In the genomic region with DNA sequence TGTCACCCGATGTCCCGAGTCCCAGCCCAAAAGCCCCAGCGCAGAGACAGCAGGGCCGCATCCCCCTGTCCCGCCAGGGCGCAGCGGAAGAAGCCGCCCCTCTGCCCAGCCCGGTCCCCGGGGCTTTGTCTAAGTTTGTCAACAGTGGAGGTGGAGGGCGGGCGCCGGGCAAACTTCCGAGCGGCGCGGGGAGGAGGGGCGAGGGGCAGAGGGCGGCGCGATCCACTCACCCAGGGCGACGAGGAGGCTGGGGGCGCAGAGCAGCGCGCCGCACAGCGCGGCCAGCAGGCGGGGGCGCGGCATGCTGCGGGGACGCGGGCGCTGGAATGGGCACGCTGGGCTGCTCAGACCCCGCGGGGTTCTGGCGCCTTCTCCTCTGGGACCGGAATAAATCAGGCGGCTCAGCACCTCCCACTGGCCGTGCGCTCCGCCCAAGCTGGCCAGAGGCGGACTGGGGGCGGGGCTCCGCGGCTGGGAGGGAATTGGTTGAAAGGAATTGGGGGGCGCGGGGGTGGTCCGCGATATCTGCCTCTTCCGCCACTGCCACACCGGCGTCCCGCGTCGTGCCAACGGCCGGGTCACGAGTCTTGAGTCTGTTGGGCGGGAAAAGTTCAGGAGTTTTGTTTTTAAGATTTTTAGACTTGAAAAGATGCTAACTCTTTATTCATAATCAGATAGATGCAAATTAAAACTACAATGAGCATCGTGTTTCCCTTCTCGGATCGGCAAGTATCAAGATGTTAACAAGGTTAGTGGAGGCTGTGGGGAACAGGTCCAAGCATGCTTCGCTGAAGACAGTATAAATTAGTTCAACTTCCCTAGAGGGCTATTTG, we compare ENCODE assay signal across 8 cellular contexts. TPM values are rescaled to one million over a fixed set of nuclear protein-coding genes. Genes with fewer than 3 reads are reported as not detected.
DNase-seq lines count a peak whose midpoint lies in the region; ATAC-seq, FAIRE-seq and TF ChIP-seq lines count a peak whose summit lies in the region.

Gene MFGE8, minus strand, starts transcription at position 363 of the 833 bp plus-strand sequence. Its CDS starts 60 bp downstream, at position 303.

- peak within 1 kb of the TSS; percentile 53 to 95 (median 84) for H3K27ac Mint-ChIP-seq in CD8-positive, alpha-beta memory T cell

- peak within 1 kb of the TSS; percentile 100 for H3K9ac ChIP-seq in adipocyte (ENCODE audit: low read length)

- H3K9me3 Mint-ChIP-seq in CD8-positive, alpha-beta memory T cell: peaks cover 0 to 2% (median 0%) of the 10 kb centered on the region in 5 donors

- H3K36me3 ChIP-seq in CD8-positive, alpha-beta memory T cell (ENCODE audit: insufficient read depth, low read length): no peaks in the 10 kb centered on the region
- H3K36me3 ChIP-seq in adipocyte (ENCODE audit: control insufficient read depth, insufficient read depth, low read length, severe bottlenecking): peaks cover 17% of the 10 kb centered on the region
- peaks cover 0 to 23% (median 19%) of the 10 kb centered on the region in 9 donors for H3K36me3 ChIP-seq in heart left ventricle
- peaks cover 0 to 21% (median 9%) of the 10 kb centered on the region in 4 donors for H3K36me3 ChIP-seq in upper lobe of left lung

- WGBS in heart left ventricle, 4 donors: 1 to 2% (median 1%) methylated on average over 29 to 67 of the region's 67 CpGs
- WGBS in upper lobe of left lung, 2 donors: 1% methylated on average over 9 to 49 of the region's 67 CpGs

- H3K4me1 ChIP-seq in CD8-positive, alpha-beta memory T cell (ENCODE audit: insufficient read depth, low read length): peaks cover 11% of the 10 kb centered on the region
- H3K4me1 ChIP-seq in adipocyte (ENCODE audit: control insufficient read depth, insufficient read depth, low read length) (peaks cover 57% of the 10 kb centered on the region), heart left ventricle (peaks cover under 1 to 60% (median 37%) of the 10 kb centered on the region in 12 donors), upper lobe of left lung (peaks cover 11 to 41% (median 21%) of the 10 kb centered on the region in 4 donors)

- ATAC-seq in GM21360 (IDR thresholded peaks at IDR 0.05; ENCODE audit: unreplicated experiment): peak; percentile 78
- peak; percentile 40 to 88 (median 79) for ATAC-seq in heart left ventricle
- peak; percentile 63 to 88 for ATAC-seq in upper lobe of left lung (ENCODE audit: low FRiP score in 2 of 2)

- TF ChIP-seq CTCF in heart left ventricle (IDR thresholded peaks at IDR 0.05) (peak in 6 of 12 donors; percentile 10 to 41 (median 20)), upper lobe of left lung (IDR thresholded peaks at IDR 0.05) (peak in 2 of 6 experiments; percentile 17 to 23)

- intact Hi-C loops in heart left ventricle (cut with DNase I): loop anchor here in 1 of 10 donors (5.0 to 10.0 kb wide), 2 partner anchors 69 to 422 kb away; partner anchors contain the start of gene POLG
- intact Hi-C loops in posterior cingulate gyrus (cut with DNase I): no loop called here

- peaks cover 3 to 16% of the 10 kb centered on the region in 2 donors for H3K27me3 Mint-ChIP-seq in CD8-positive, alpha-beta memory T cell

- H3K27ac ChIP-seq in CD8-positive, alpha-beta memory T cell (ENCODE audit: low read depth, low read length): peak within 1 kb of the TSS; percentile 36
- H3K27ac ChIP-seq in heart left ventricle (peak within 1 kb of the TSS; percentile 84 to 98 (median 92)), upper lobe of left lung (peak within 1 kb of the TSS; percentile 66 to 89 (median 83))

- peak within 1 kb of the TSS; percentile 87 to 99 (median 96) for H3K4me3 Mint-ChIP-seq in CD8-positive, alpha-beta memory T cell

- no peak for TF ChIP-seq EP300 in upper lobe of left lung (IDR thresholded peaks at IDR 0.05)

- H3K9me3 ChIP-seq in CD8-positive, alpha-beta memory T cell (ENCODE audit: low read length): no peaks in the 10 kb centered on the region
- H3K9me3 ChIP-seq in adipocyte (ENCODE audit: control insufficient read depth, low read length): no peaks in the 10 kb centered on the region
- H3K9me3 ChIP-seq in heart left ventricle: no peaks in the 10 kb centered on the region
- H3K9me3 ChIP-seq in upper lobe of left lung: no peaks in the 10 kb centered on the region

- peak within 1 kb of the TSS; percentile 52 for H3K4me3 ChIP-seq in CD8-positive, alpha-beta memory T cell (ENCODE audit: low read length)
- H3K4me3 ChIP-seq in adipocyte (ENCODE audit: low read length) (peak within 1 kb of the TSS; percentile 97), heart left ventricle (peak within 1 kb of the TSS; percentile 61 to 94 (median 83)), upper lobe of left lung (peak within 1 kb of the TSS; percentile 69 to 90 (median 82))

- CTCF ChIA-PET in CD8-positive, alpha-beta memory T cell (lab: Charles Lee): interaction anchor here (5.1 kb wide), 1 partner anchor 9 kb away, joined by 27 read pairs; no protein-coding TSS in a partner anchor

- H3K36me3 Mint-ChIP-seq in CD8-positive, alpha-beta memory T cell: peaks cover 0 to 16% (median 2%) of the 10 kb centered on the region in 3 donors

- POLR2A ChIA-PET in CD8-positive, alpha-beta memory T cell (lab: Charles Lee): no interaction called here

- DNase-seq in CD8-positive, alpha-beta memory T cell: peak; percentile 50 to 80 (median 64)
- DNase-seq in HTR-8/SVneo (ENCODE audit: insufficient read length, low spot score) (peak; percentile 78), T-helper 1 cell (peak; percentile 42 to 68 (median 61)), adipocyte (ENCODE audit: low read depth) (peak; percentile 92), heart left ventricle (peak; percentile 84 to 90 (median 87)), posterior cingulate gyrus (peak; percentile 59 to 94 (median 64)), upper lobe of left lung (peak; percentile 70 to 95)

- H3K27me3 ChIP-seq in CD8-positive, alpha-beta memory T cell (ENCODE audit: insufficient read depth, low read length, poor library complexity, severe bottlenecking): no peaks in the 10 kb centered on the region
- H3K27me3 ChIP-seq in adipocyte (replicated peaks; ENCODE audit: control insufficient read depth, insufficient read depth, low read length): no peaks in the 10 kb centered on the region
- H3K27me3 ChIP-seq in heart left ventricle: no peaks in the 10 kb centered on the region
- H3K27me3 ChIP-seq in upper lobe of left lung: no peaks in the 10 kb centered on the region

- FAIRE-seq in HTR-8/SVneo (lab: Jason Lieb, UNC): peak; percentile 64

- peaks cover 23 to 41% (median 27%) of the 10 kb centered on the region in 3 donors for H3K4me1 Mint-ChIP-seq in CD8-positive, alpha-beta memory T cell

- peak; percentile 45 to 99 for TF ChIP-seq POLR2A in heart left ventricle (IDR thresholded peaks at IDR 0.05)
- peak in 2 of 4 donors; percentile 64 to 83 for TF ChIP-seq POLR2A in upper lobe of left lung (IDR thresholded peaks at IDR 0.05)

RNA-seq across cellular contexts. Expression of gene MFGE8, which starts in this region (rescaled TPM):
- 10 to 100 TPM; 23.0 to 27.1 TPM for total RNA-seq in CD8-positive, alpha-beta memory T cell
- 9.6 TPM for polyA plus RNA-seq in CD8-positive, alpha-beta memory T cell
- total RNA-seq in heart left ventricle: 100 to 1,000 TPM; 352 to 732 (median 556) TPM
- 100 to 1,000 TPM; 386 to 639 TPM for polyA plus RNA-seq in heart left ventricle
- 100 to 1,000 TPM in 5 of 6 donors, 10 to 100 TPM in 1; 87.8 to 423 (median 144) TPM for total RNA-seq in upper lobe of left lung

Comparison
In these comparisons a context has a peak if more than half of its experiments do, and no peak if none do; other contexts are left out.
1. Peak in every context shown above with its lines: DNase-seq, ATAC-seq, H3K4me3 ChIP-seq and H3K27ac ChIP-seq.
2. RNA of gene MFGE8 (polyA plus RNA-seq): 386 to 639 TPM in heart left ventricle; 9.6 TPM in CD8-positive, alpha-beta memory T cell (single experiment); every median in the first group is over 10 times any median in the second.
3. H3K27ac ChIP-seq: peak in every context shown above with its lines; median percentile 92 in heart left ventricle; 83 in upper lobe of left lung; 36 in CD8-positive, alpha-beta memory T cell.